In genomic region chr19:38502410-38503143, GRCh38 we compare ENCODE assay signal across 22 cellular contexts.
DNase-seq lines count a peak whose midpoint lies in the region; ATAC-seq, FAIRE-seq and TF ChIP-seq lines count a peak whose summit lies in the region.
"Had no signal": no experiment of that assay in that cellular context is flagged by ENCODE, and none has a peak within 500 bp of the region (broad histone marks: within the 10 kb centered on the region; RNA-seq: fewer than 3 reads in every experiment).

No MANE protein-coding gene starts in this region.

- TF ChIP-seq POLR2A in A549 (IDR thresholded peaks at IDR 0.05; ENCODE audit: low read length) (no peak), H1 (IDR thresholded peaks at IDR 0.05; ENCODE audit: control extremely low read depth in 1 of 2, low read depth in 2 of 2, low read length in 2 of 2) (no peak)

- no peak overlapping the region for H2AFZ ChIP-seq in H1 (ENCODE audit: low read length)
- H2AFZ ChIP-seq: GM23248 had no signal

- no peaks in the 10 kb centered on the region for H3K23me2 ChIP-seq in H1 (ENCODE audit: low read depth, low read length)

- TF ChIP-seq RAD21 in A549 (conservative IDR thresholded peaks at IDR 0.05 in 1 of 2, IDR thresholded peaks at IDR 0.05 in 1 of 2) = peak; percentile 55 to 57
- no peak for TF ChIP-seq RAD21 in H1 (IDR thresholded peaks at IDR 0.05 in 1 of 2, conservative IDR thresholded peaks at IDR 0.05 in 1 of 2; ENCODE audit: low read depth in 2 of 2, low read length in 2 of 2)

- H4K91ac ChIP-seq in H1 (replicated peaks; ENCODE audit: insufficient read length, low read length) = no peak overlapping the region

- no peaks in the 10 kb centered on the region for H3K79me2 ChIP-seq in H1 (ENCODE audit: control insufficient read depth in 1 of 2, insufficient read depth in 2 of 2, low read length in 2 of 2)
- H3K79me2 ChIP-seq in mesendoderm (ENCODE audit: control insufficient read depth, insufficient read depth, low read length) = no peaks in the 10 kb centered on the region

- H3K27ac ChIP-seq in 22Rv1 = no peak overlapping the region
- H3K27ac ChIP-seq in A549 = no peak overlapping the region
- H3K27ac ChIP-seq in H1 (ENCODE audit: low read depth, low read length) = no peak overlapping the region
- no peak overlapping the region for H3K27ac ChIP-seq in mesendoderm (ENCODE audit: low read depth, low read length)
- H3K27ac ChIP-seq: C4-2B, GM23248 had no signal

- H2BK120ac ChIP-seq in H1 (replicated peaks; ENCODE audit: low read depth, low read length) (no peak overlapping the region), mesendoderm (ENCODE audit: low read depth, low read length) (no peak overlapping the region)

- no peak for TF ChIP-seq EP300 in A549 (IDR thresholded peaks at IDR 0.05)
- TF ChIP-seq EP300 in H1 (IDR thresholded peaks at IDR 0.05; ENCODE audit: borderline replicate concordance in 1 of 2, low read depth in 2 of 2, low read length in 2 of 2) = no peak

- H3K36me3 ChIP-seq in H1 (ENCODE audit: control insufficient read depth in 2 of 4, insufficient read depth in 4 of 4, low read length in 3 of 4) (peaks cover 5 to 24% (median 16%) of the 10 kb centered on the region in 4 experiments; a peak in 7 of 8 replicates), mesendoderm (ENCODE audit: control insufficient read depth, insufficient read depth, low read length) (no peaks in the 10 kb centered on the region)

- no peak overlapping the region for H3K56ac ChIP-seq in H1 (replicated peaks; ENCODE audit: insufficient read length, low read depth, low read length)
- H3K56ac ChIP-seq in mesendoderm (ENCODE audit: low read length) = no peak overlapping the region

- H4K20me1 ChIP-seq in H1 (replicated peaks in 1 of 2; ENCODE audit: control insufficient read depth in 1 of 2, insufficient read depth in 2 of 2, low read length in 2 of 2) = peaks cover 0 to 3% of the 10 kb centered on the region in 2 experiments

- no peak overlapping the region for H2BK12ac ChIP-seq in H1 (ENCODE audit: low read depth, low read length)

- POLR2A ChIA-PET in A549 (lab: Yijun Ruan, JAX) (no interaction called here), H1 (lab: Charles Lee; ENCODE audit: partially characterized antibody) (interaction anchor here (1.0 kb wide), 1 partner anchor 10 kb away, joined by 3 read pairs; no protein-coding TSS in a partner anchor)

- H4K5ac ChIP-seq in H1 (ENCODE audit: insufficient read length, low read depth, low read length) (no peak overlapping the region), mesendoderm (ENCODE audit: low read length) (no peak overlapping the region)

- H3K14ac ChIP-seq in H1 (ENCODE audit: insufficient read length) = no peak overlapping the region

- H3K4me2 ChIP-seq in A549 (no peak overlapping the region), H1 (ENCODE audit: insufficient read depth in 1 of 2, low read depth in 2 of 2, low read length in 2 of 2) (no peak overlapping the region), mesendoderm (ENCODE audit: low read length) (no peak overlapping the region)
- H3K4me2 ChIP-seq: SK-N-SH had no signal

- no peak overlapping the region for H2BK15ac ChIP-seq in H1 (ENCODE audit: low read length)
- no peak overlapping the region for H2BK15ac ChIP-seq in mesendoderm (replicated peaks; ENCODE audit: low read depth)

- H3K4ac ChIP-seq in H1 (replicated peaks; ENCODE audit: insufficient read length, low read depth, low read length) (no peak overlapping the region), mesendoderm (ENCODE audit: low read depth, low read length) (no peak overlapping the region)

- H3K79me1 ChIP-seq in H1 (ENCODE audit: low read depth, low read length) (no peaks in the 10 kb centered on the region), mesendoderm (ENCODE audit: low read length) (no peaks in the 10 kb centered on the region)

- TF ChIP-seq CTCF in 22Rv1 (IDR thresholded peaks at IDR 0.05) = peak; percentile 67
- peak; percentile 45 for TF ChIP-seq CTCF in A549 (IDR thresholded peaks at IDR 0.05)
- TF ChIP-seq CTCF in H1 (IDR thresholded peaks at IDR 0.05; ENCODE audit: control extremely low read depth in 1 of 3, insufficient read depth in 1 of 3, low read depth in 1 of 3, low read length in 3 of 3) = peak in 2 of 3 experiments; percentile 3 to 14; a peak in 2 of 4 replicates

- no peak overlapping the region for H2BK5ac ChIP-seq in H1 (ENCODE audit: low read depth, low read length)
- no peak overlapping the region for H2BK5ac ChIP-seq in mesendoderm (ENCODE audit: low read length)

- no peak overlapping the region for H3K4me3 ChIP-seq in A549
- no peak overlapping the region for H3K4me3 ChIP-seq in H1 (ENCODE audit: extremely low read depth in 1 of 4, insufficient read depth in 2 of 4, low read depth in 3 of 4, low read length in 4 of 4)
- no peak overlapping the region for H3K4me3 ChIP-seq in mesendoderm (ENCODE audit: low read length)
- H3K4me3 ChIP-seq: GM23248 had no signal

- H3K4me1 ChIP-seq in A549 = peaks cover 7% of the 10 kb centered on the region; the same call in 2 of the 3 replicates
- peaks cover 0 to 10% (median 2%) of the 10 kb centered on the region in 4 experiments; a peak in 3 of 7 replicates for H3K4me1 ChIP-seq in H1 (replicated peaks in 1 of 4; ENCODE audit: control insufficient read depth in 3 of 4, insufficient read depth in 4 of 4, low read length in 3 of 4)
- no peaks in the 10 kb centered on the region for H3K4me1 ChIP-seq in mesendoderm (ENCODE audit: control insufficient read depth, low read depth, low read length)

- ATAC-seq in A549 = peak; percentile 3 to 5; a peak in 2 of 6 replicates
- no peak for ATAC-seq in GM21619 (IDR thresholded peaks at IDR 0.05; ENCODE audit: unreplicated experiment)
- ATAC-seq: HCT116, Panc1 had no signal

- H3K23ac ChIP-seq in H1 (ENCODE audit: insufficient read length) (no peak overlapping the region), mesendoderm (ENCODE audit: low read length) (no peak overlapping the region)

- H4K8ac ChIP-seq in H1 (ENCODE audit: extremely low read depth, insufficient read depth, low read length) (no peak overlapping the region), mesendoderm (ENCODE audit: low read depth, low read length) (no peak overlapping the region)

- CTCF ChIA-PET in A549 (lab: Yijun Ruan, JAX) (interaction anchor here (0.6 to 6.6 kb wide), 13 partner anchors 9 to 538 kb away, joined by 3 to 57 read pairs (median 5); partner anchors contain the start of gene FAM98C), H1 (lab: Charles Lee; ENCODE audit: partially characterized antibody) (interaction anchor here (0.9 kb wide), 1 partner anchor 23 kb away, joined by 5 read pairs; no protein-coding TSS in a partner anchor)

- DNase-seq in A549 (ENCODE audit: low read depth in 1 of 2, low spot score in 1 of 2) (peak; percentile 66 to 85), NCI-H1930 (lab: John Stamatoyannopoulos, UW) (peak; percentile 92), H1 (ENCODE audit: low read depth in 1 of 2, low spot score in 2 of 2) (no peak), mesendoderm (no peak), HuH-7.5 (ENCODE audit: low spot score) (no peak)
- DNase-seq: CD8-positive, alpha-beta memory T cell; DMS79 treated with DMSO at 0.1 percent for 48 hours; GM23248; Karpas-422; NCI-H1417; NCI-H187; NCI-H2171; NCI-H446; SIG-M5; SK-N-SH had no signal

- FAIRE-seq in A549 (lab: Jason Lieb, UNC) (peak; percentile 23), H1 (lab: Jason Lieb, UNC) (no peak)
- FAIRE-seq: GM12891, HTR-8/SVneo had no signal

- H3K9ac ChIP-seq in H1 (replicated peaks in 1 of 4; ENCODE audit: extremely low read depth in 1 of 4, low read depth in 3 of 4, low read length in 3 of 4) (no peak overlapping the region; a peak in 1 of 7 replicates), mesendoderm (ENCODE audit: low read length) (no peak overlapping the region)
- H3K9ac ChIP-seq: GM23248, SK-N-SH had no signal

- no peak overlapping the region for H2AK5ac ChIP-seq in H1 (ENCODE audit: low read depth, low read length)
- H2AK5ac ChIP-seq in mesendoderm (ENCODE audit: low read length) = no peak overlapping the region

- no peaks in the 10 kb centered on the region for H3K9me3 ChIP-seq in A549
- H3K9me3 ChIP-seq in H1 (ENCODE audit: insufficient read depth in 2 of 2, low read depth in 1 of 2, low read length in 1 of 2) = no peaks in the 10 kb centered on the region
- H3K9me3 ChIP-seq: SK-N-SH had no signal

- H3K27me3 ChIP-seq in H1 (replicated peaks in 1 of 4; ENCODE audit: control insufficient read depth in 3 of 4, extremely low read depth in 1 of 4, insufficient read depth in 3 of 4, low read length in 3 of 4) (no peaks in the 10 kb centered on the region), mesendoderm (ENCODE audit: insufficient read depth, low read length, poor library complexity) (no peaks in the 10 kb centered on the region)

- H2BK20ac ChIP-seq in H1 (ENCODE audit: low read length) = no peak overlapping the region

- H3K18ac ChIP-seq in H1 (ENCODE audit: extremely low read depth, low read length) (no peak overlapping the region), mesendoderm (ENCODE audit: low read length) (no peak overlapping the region)

- WGBS in A549 (ENCODE audit: missing lambda C conversion rate) = 65% methylated on average over 42 of the region's 43 CpGs
- 95% methylated on average over 39 of the region's 43 CpGs; no CpG with 5 or more reads in 1 of the 2 experiments for WGBS in H1 (ENCODE audit: extremely low coverage in 1 of 2, insufficient coverage in 1 of 2, insufficient read length in 1 of 2, insufficient replicate concordance in 2 of 2, low coverage in 1 of 2, low lambda C conversion rate in 2 of 2, missing lambda C conversion rate in 1 of 2), 2 experiments
- WGBS in mesendoderm (ENCODE audit: extremely low coverage, insufficient coverage, low lambda C conversion rate) = no CpG with 5 or more reads among the region's 43 CpGs

TF ChIP-seq in A549, 52 proteins besides CTCF, POLR2A, EP300 and RAD21:
- peak; percentile 80 for TF ChIP-seq SMC3 (IDR thresholded peaks at IDR 0.05)
- no peak for TF ChIP-seq PHF8 (IDR thresholded peaks at IDR 0.05; ENCODE audit: borderline replicate concordance, low read depth)

TF ChIP-seq in H1, 55 proteins besides CTCF, POLR2A, EP300 and RAD21 (continues in another document):
- TF ChIP-seq CHD1 (IDR thresholded peaks at IDR 0.05; ENCODE audit: low read depth, low read length) = no peak
- no peak for TF ChIP-seq POU5F1 (IDR thresholded peaks at IDR 0.05; ENCODE audit: low read depth, low read length)
- TF ChIP-seq GTF2F1 (IDR thresholded peaks at IDR 0.05; ENCODE audit: borderline replicate concordance, low read depth, low read length) = no peak
- TF ChIP-seq BACH1 (IDR thresholded peaks at IDR 0.05; ENCODE audit: low read length) = no peak
- TF ChIP-seq NANOG (IDR thresholded peaks at IDR 0.05; ENCODE audit: insufficient read depth, low read depth, low read length, poor library complexity, severe bottlenecking) = no peak
- TF ChIP-seq KDM1A (IDR thresholded peaks at IDR 0.05; ENCODE audit: borderline replicate concordance, low read length) = no peak
- no peak for TF ChIP-seq CBX8 (IDR thresholded peaks at IDR 0.05; ENCODE audit: borderline replicate concordance, low read depth, low read length)
- no peak for TF ChIP-seq SP4 (IDR thresholded peaks at IDR 0.05; ENCODE audit: low read length)
- TF ChIP-seq HDAC2 (IDR thresholded peaks at IDR 0.05; ENCODE audit: borderline replicate concordance in 1 of 2, low read depth in 2 of 2, low read length in 2 of 2) = no peak
- TF ChIP-seq RNF2 (IDR thresholded peaks at IDR 0.05; ENCODE audit: borderline replicate concordance, low read depth, low read length, missing control alignments, poor library complexity, severe bottlenecking) = no peak

Comparison
In these comparisons a context has a peak if more than half of its experiments do, and no peak if none do; other contexts are left out.
1. CTCF ChIP-seq: peak in every context shown above with its lines; median percentile 67 in 22Rv1; 45 in A549; 8 in H1.
2. DNase-seq: peak in A549 (2 of 2) and NCI-H1930 (2 of 2); none in H1 (0 of 2), mesendoderm (single experiment) and HuH-7.5 (single experiment).